Comparison of ENCODE assay signal across 1 cellular context in the genomic region with DNA sequence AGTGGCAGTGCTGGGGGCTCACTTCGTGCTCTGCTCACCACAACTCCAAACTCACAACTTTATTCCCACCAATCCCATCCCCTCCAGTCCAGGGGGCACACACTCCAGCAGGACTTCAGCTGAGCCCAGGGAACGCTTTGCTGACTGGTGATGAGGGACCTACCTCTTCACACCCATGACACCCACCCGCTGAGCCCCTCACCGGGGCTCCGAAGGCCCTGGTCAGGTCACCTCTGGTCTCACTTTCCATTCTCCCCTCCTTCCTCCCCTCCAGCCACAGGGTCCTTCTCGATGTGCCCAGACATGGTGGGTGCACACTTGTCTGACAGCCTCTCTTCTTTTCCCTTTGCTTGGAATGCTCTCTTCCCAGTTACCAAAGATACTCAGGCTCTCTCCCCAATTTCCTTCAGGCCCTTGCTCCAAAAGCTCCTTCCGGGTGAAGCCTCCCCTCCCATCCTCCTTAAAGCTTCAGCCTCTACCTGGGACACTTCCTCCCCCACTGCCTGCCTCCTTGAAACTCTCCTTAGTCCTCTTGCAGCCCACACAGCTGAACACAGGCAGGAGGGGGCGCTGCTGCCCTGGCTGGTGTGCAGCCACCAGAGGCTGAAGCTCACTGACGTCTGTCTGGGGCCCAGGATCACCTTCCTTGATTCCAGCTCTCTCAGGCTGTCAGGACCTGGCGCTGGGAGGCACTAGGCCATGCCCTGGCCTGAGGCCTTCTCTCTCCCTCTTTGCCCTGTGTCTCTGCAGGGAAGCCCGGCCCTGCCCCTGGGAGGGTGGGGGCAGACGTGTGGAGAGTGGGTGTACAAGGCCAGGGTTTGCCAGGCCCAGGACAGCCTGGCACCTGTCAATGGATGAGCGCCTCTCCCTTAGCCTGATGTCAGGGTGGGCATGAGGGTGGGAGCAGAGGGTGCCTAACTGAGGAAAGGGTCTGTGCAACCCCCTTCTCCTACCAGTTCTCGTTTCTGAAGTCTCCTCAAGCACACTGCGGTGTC.
A peak's percentile ranks its signal among the peaks of the same experiment; 100 is the strongest.
TF ChIP-seq lines count a peak whose summit lies in the region.

No MANE protein-coding gene starts in this region.

TF ChIP-seq in K562, 482 proteins besides CTCF, POLR2A, EP300 and RAD21 (continued from another document and continues in another):
- TF ChIP-seq MIER1 (IDR thresholded peaks at IDR 0.05; ENCODE audit: low read depth) (peak; percentile 89), MBD2 (IDR thresholded peaks at IDR 0.05; ENCODE audit: borderline replicate concordance, low read depth) (no peak), MAZ (CRISPR knock-in tag; conservative IDR thresholded peaks at IDR 0.05 in 1 of 2, IDR thresholded peaks at IDR 0.05 in 1 of 2) (peak in 1 of 2 experiments; percentile 56; a peak in 2 of 4 replicates), BRD4 (IDR thresholded peaks at IDR 0.05) (no peak), CC2D1A (IDR thresholded peaks at IDR 0.05) (peak; percentile 27; the same call in 1 of the 2 replicates), PTBP1 (IDR thresholded peaks at IDR 0.05; ENCODE audit: low read depth, low read length) (0 out of 2 replicates have a peak, but pooled peaks have one; percentile 87), SPI1 (IDR thresholded peaks at IDR 0.05; ENCODE audit: borderline replicate concordance, low read depth, low read length) (peak; percentile 63; the same call in 1 of the 2 replicates), JUNB (CRISPR knock-in tag; conservative IDR thresholded peaks at IDR 0.05) (no peak), RCOR1 (IDR thresholded peaks at IDR 0.05; ENCODE audit: borderline replicate concordance in 1 of 2, low read depth in 2 of 2, low read length in 2 of 2) (peak in 1 of 2 experiments; percentile 36; a peak in 1 of 4 replicates), ATF7 (IDR thresholded peaks at IDR 0.05) (peak; percentile 38; the same call in 1 of the 2 replicates), OTX1 (CRISPR knock-in tag; IDR thresholded peaks at IDR 0.05) (0 out of 2 replicates have a peak, but pooled peaks have one; percentile 35), SMC3 (conservative IDR thresholded peaks at IDR 0.05; ENCODE audit: insufficient read depth, low read depth, low read length) (peak; percentile 70)
- TF ChIP-seq, protein P1, sequence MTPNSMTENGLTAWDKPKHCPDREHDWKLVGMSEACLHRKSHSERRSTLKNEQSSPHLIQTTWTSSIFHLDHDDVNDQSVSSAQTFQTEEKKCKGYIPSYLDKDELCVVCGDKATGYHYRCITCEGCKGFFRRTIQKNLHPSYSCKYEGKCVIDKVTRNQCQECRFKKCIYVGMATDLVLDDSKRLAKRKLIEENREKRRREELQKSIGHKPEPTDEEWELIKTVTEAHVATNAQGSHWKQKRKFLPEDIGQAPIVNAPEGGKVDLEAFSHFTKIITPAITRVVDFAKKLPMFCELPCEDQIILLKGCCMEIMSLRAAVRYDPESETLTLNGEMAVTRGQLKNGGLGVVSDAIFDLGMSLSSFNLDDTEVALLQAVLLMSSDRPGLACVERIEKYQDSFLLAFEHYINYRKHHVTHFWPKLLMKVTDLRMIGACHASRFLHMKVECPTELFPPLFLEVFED (CRISPR knock-in tag; conservative IDR thresholded peaks at IDR 0.05), result 0 out of 2 replicates have a peak, but pooled peaks have one; percentile 55
- TF ChIP-seq, protein P2, sequence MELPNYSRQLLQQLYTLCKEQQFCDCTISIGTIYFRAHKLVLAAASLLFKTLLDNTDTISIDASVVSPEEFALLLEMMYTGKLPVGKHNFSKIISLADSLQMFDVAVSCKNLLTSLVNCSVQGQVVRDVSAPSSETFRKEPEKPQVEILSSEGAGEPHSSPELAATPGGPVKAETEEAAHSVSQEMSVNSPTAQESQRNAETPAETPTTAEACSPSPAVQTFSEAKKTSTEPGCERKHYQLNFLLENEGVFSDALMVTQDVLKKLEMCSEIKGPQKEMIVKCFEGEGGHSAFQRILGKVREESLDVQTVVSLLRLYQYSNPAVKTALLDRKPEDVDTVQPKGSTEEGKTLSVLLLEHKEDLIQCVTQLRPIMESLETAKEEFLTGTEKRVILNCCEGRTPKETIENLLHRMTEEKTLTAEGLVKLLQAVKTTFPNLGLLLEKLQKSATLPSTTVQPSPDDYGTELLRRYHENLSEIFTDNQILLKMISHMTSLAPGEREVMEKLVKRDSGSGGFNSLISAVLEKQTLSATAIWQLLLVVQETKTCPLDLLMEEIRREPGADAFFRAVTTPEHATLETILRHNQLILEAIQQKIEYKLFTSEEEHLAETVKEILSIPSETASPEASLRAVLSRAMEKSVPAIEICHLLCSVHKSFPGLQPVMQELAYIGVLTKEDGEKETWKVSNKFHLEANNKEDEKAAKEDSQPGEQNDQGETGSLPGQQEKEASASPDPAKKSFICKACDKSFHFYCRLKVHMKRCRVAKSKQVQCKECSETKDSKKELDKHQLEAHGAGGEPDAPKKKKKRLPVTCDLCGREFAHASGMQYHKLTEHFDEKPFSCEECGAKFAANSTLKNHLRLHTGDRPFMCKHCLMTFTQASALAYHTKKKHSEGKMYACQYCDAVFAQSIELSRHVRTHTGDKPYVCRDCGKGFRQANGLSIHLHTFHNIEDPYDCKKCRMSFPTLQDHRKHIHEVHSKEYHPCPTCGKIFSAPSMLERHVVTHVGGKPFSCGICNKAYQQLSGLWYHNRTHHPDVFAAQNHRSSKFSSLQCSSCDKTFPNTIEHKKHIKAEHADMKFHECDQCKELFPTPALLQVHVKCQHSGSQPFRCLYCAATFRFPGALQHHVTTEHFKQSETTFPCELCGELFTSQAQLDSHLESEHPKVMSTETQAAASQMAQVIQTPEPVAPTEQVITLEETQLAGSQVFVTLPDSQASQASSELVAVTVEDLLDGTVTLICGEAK (IDR thresholded peaks at IDR 0.05), result no peak
- TF ChIP-seq, protein P2 (CRISPR knock-in tag; IDR thresholded peaks at IDR 0.05), result 0 out of 2 replicates have a peak, but pooled peaks have one; percentile 17
- TF ChIP-seq, protein P3, sequence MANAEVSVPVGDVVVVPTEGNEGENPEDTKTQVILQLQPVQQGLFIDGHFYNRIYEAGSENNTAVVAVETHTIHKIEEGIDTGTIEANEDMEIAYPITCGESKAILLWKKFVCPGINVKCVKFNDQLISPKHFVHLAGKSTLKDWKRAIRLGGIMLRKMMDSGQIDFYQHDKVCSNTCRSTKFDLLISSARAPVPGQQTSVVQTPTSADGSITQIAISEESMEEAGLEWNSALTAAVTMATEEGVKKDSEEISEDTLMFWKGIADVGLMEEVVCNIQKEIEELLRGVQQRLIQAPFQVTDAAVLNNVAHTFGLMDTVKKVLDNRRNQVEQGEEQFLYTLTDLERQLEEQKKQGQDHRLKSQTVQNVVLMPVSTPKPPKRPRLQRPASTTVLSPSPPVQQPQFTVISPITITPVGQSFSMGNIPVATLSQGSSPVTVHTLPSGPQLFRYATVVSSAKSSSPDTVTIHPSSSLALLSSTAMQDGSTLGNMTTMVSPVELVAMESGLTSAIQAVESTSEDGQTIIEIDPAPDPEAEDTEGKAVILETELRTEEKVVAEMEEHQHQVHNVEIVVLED (CRISPR knock-in tag; IDR thresholded peaks at IDR 0.05), result no peak
- TF ChIP-seq, protein P4, sequence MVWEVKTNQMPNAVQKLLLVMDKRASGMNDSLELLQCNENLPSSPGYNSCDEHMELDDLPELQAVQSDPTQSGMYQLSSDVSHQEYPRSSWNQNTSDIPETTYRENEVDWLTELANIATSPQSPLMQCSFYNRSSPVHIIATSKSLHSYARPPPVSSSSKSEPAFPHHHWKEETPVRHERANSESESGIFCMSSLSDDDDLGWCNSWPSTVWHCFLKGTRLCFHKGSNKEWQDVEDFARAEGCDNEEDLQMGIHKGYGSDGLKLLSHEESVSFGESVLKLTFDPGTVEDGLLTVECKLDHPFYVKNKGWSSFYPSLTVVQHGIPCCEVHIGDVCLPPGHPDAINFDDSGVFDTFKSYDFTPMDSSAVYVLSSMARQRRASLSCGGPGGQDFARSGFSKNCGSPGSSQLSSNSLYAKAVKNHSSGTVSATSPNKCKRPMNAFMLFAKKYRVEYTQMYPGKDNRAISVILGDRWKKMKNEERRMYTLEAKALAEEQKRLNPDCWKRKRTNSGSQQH (CRISPR knock-in tag; IDR thresholded peaks at IDR 0.05), result 0 out of 2 replicates have a peak, but pooled peaks have one; percentile 59
- TF ChIP-seq, protein P5, sequence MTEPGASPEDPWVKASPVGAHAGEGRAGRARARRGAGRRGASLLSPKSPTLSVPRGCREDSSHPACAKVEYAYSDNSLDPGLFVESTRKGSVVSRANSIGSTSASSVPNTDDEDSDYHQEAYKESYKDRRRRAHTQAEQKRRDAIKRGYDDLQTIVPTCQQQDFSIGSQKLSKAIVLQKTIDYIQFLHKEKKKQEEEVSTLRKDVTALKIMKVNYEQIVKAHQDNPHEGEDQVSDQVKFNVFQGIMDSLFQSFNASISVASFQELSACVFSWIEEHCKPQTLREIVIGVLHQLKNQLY (CRISPR knock-in tag; conservative IDR thresholded peaks at IDR 0.05), result no peak
- TF ChIP-seq, protein P6, sequence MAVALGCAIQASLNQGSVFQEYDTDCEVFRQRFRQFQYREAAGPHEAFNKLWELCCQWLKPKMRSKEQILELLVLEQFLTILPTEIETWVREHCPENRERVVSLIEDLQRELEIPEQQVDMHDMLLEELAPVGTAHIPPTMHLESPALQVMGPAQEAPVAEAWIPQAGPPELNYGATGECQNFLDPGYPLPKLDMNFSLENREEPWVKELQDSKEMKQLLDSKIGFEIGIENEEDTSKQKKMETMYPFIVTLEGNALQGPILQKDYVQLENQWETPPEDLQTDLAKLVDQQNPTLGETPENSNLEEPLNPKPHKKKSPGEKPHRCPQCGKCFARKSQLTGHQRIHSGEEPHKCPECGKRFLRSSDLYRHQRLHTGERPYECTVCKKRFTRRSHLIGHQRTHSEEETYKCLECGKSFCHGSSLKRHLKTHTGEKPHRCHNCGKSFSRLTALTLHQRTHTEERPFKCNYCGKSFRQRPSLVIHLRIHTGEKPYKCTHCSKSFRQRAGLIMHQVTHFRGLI (CRISPR knock-in tag; IDR thresholded peaks at IDR 0.05), result no peak
- TF ChIP-seq, protein P7, sequence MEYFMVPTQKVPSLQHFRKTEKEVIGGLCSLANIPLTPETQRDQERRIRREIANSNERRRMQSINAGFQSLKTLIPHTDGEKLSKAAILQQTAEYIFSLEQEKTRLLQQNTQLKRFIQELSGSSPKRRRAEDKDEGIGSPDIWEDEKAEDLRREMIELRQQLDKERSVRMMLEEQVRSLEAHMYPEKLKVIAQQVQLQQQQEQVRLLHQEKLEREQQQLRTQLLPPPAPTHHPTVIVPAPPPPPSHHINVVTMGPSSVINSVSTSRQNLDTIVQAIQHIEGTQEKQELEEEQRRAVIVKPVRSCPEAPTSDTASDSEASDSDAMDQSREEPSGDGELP (CRISPR knock-in tag; IDR thresholded peaks at IDR 0.05; ENCODE audit: borderline replicate concordance), result peak; percentile 72
- TF ChIP-seq, protein P8, sequence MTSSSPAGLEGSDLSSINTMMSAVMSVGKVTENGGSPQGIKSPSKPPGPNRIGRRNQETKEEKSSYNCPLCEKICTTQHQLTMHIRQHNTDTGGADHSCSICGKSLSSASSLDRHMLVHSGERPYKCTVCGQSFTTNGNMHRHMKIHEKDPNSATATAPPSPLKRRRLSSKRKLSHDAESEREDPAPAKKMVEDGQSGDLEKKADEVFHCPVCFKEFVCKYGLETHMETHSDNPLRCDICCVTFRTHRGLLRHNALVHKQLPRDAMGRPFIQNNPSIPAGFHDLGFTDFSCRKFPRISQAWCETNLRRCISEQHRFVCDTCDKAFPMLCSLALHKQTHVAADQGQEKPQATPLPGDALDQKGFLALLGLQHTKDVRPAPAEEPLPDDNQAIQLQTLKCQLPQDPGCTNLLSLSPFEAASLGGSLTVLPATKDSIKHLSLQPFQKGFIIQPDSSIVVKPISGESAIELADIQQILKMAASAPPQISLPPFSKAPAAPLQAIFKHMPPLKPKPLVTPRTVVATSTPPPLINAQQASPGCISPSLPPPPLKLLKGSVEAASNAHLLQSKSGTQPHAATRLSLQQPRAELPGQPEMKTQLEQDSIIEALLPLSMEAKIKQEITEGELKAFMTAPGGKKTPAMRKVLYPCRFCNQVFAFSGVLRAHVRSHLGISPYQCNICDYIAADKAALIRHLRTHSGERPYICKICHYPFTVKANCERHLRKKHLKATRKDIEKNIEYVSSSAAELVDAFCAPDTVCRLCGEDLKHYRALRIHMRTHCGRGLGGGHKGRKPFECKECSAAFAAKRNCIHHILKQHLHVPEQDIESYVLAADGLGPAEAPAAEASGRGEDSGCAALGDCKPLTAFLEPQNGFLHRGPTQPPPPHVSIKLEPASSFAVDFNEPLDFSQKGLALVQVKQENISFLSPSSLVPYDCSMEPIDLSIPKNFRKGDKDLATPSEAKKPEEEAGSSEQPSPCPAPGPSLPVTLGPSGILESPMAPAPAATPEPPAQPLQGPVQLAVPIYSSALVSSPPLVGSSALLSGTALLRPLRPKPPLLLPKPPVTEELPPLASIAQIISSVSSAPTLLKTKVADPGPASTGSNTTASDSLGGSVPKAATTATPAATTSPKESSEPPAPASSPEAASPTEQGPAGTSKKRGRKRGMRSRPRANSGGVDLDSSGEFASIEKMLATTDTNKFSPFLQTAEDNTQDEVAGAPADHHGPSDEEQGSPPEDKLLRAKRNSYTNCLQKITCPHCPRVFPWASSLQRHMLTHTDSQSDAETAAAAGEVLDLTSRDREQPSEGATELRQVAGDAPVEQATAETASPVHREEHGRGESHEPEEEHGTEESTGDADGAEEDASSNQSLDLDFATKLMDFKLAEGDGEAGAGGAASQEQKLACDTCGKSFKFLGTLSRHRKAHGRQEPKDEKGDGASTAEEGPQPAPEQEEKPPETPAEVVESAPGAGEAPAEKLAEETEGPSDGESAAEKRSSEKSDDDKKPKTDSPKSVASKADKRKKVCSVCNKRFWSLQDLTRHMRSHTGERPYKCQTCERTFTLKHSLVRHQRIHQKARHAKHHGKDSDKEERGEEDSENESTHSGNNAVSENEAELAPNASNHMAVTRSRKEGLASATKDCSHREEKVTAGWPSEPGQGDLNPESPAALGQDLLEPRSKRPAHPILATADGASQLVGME (CRISPR knock-in tag; IDR thresholded peaks at IDR 0.05), result 0 out of 2 replicates have a peak, but pooled peaks have one; percentile 25
